Comparison of ENCODE assay signal across 10 cellular contexts in genomic region chr10:60140681-60141632, GRCh38.
DNase-seq lines count a peak whose midpoint lies in the region; ATAC-seq and TF ChIP-seq lines count a peak whose summit lies in the region.
"Had no signal": no experiment of that assay in that cellular context is flagged by ENCODE, and none has a peak within 500 bp of the region (broad histone marks: within the 10 kb centered on the region; RNA-seq: fewer than 3 reads in every experiment).

No MANE protein-coding gene starts in this region.

- H3K4me3 Mint-ChIP-seq in CD4-positive, alpha-beta memory T cell: no peak overlapping the region
- H3K4me3 Mint-ChIP-seq: dendritic cell treated with granulocyte-macrophage colony-stimulating factor and Interleukin-4, amounts not matched to agents 40 ng/mL and 50 ng/mL, for 4 days had no signal

- peak overlapping the region in 1 of 2 donors; percentile 37 for H3K4me3 ChIP-seq in muscle layer of colon (ENCODE audit: low read depth in 1 of 2, low read length in 2 of 2)
- H3K4me3 ChIP-seq in CD4-positive, alpha-beta memory T cell (ENCODE audit: low read length in 2 of 2): no peak overlapping the region

- no peaks in the 10 kb centered on the region for H3K27me3 ChIP-seq in muscle layer of colon (ENCODE audit: control insufficient read depth in 1 of 2, insufficient read depth in 2 of 2, low read length in 2 of 2)
- H3K27me3 ChIP-seq in CD4-positive, alpha-beta memory T cell (ENCODE audit: insufficient read depth, low read length): no peaks in the 10 kb centered on the region

- H3K36me3 ChIP-seq in muscle layer of colon (ENCODE audit: insufficient read depth, low read length): no peaks in the 10 kb centered on the region
- H3K36me3 ChIP-seq in CD4-positive, alpha-beta memory T cell (ENCODE audit: insufficient read depth, low read length): no peaks in the 10 kb centered on the region

- CTCF ChIA-PET in RWPE1 (lab: Yijun Ruan, JAX): interaction anchor here (0.5 to 0.6 kb wide), 2 partner anchors 64 to 900 kb away, joined by 3 to 4 read pairs; no protein-coding TSS in a partner anchor
- CTCF ChIA-PET in CD4-positive, alpha-beta memory T cell (lab: Charles Lee; ENCODE audit: partially characterized antibody): no interaction called here

- peaks cover 0 to 11% (median 7%) of the 10 kb centered on the region in 4 donors for H3K4me1 Mint-ChIP-seq in CD4-positive, alpha-beta memory T cell

- no peaks in the 10 kb centered on the region for H3K9me3 ChIP-seq in muscle layer of colon (ENCODE audit: low read length)
- no peaks in the 10 kb centered on the region for H3K9me3 ChIP-seq in CD4-positive, alpha-beta memory T cell (ENCODE audit: control insufficient read depth in 1 of 2, low read length in 2 of 2)

- ATAC-seq in GM21515 (IDR thresholded peaks at IDR 0.05; ENCODE audit: unreplicated experiment): no peak

- POLR2A ChIA-PET in RWPE1 (lab: Yijun Ruan, JAX; ENCODE audit: low non-redundant PET): no interaction called here
- POLR2A ChIA-PET in CD4-positive, alpha-beta memory T cell (lab: Charles Lee; ENCODE audit: partially characterized antibody): no interaction called here

- H3K27me3 Mint-ChIP-seq in CD4-positive, alpha-beta memory T cell: no peaks in the 10 kb centered on the region
- H3K27me3 Mint-ChIP-seq: dendritic cell treated with granulocyte-macrophage colony-stimulating factor and Interleukin-4, amounts not matched to agents 40 ng/mL and 50 ng/mL, for 4 days had no signal

- H3K9ac ChIP-seq in muscle layer of colon (ENCODE audit: low read length): no peak overlapping the region

- H3K27ac Mint-ChIP-seq in CD4-positive, alpha-beta memory T cell: no peak overlapping the region
- H3K27ac Mint-ChIP-seq: dendritic cell treated with granulocyte-macrophage colony-stimulating factor and Interleukin-4, amounts not matched to agents 40 ng/mL and 50 ng/mL, for 4 days had no signal

- H3K27ac ChIP-seq in muscle layer of colon (ENCODE audit: low read depth, low read length) (peak overlapping the region; percentile 35), RWPE1 (no peak overlapping the region)
- no peak overlapping the region for H3K27ac ChIP-seq in CD4-positive, alpha-beta memory T cell (ENCODE audit: low read depth, low read length)

- intact Hi-C loops in CD4-positive, alpha-beta memory T cell (cut with micrococcal nuclease): no loop called here

- peaks cover 0 to 2% (median 0%) of the 10 kb centered on the region in 8 donors for H3K9me3 Mint-ChIP-seq in CD4-positive, alpha-beta memory T cell
- H3K9me3 Mint-ChIP-seq: dendritic cell treated with granulocyte-macrophage colony-stimulating factor and Interleukin-4, amounts not matched to agents 40 ng/mL and 50 ng/mL, for 4 days had no signal

- H3K4me1 ChIP-seq in muscle layer of colon (ENCODE audit: insufficient read depth, low read length): peaks cover 24% of the 10 kb centered on the region
- no peaks in the 10 kb centered on the region for H3K4me1 ChIP-seq in CD4-positive, alpha-beta memory T cell (ENCODE audit: insufficient read depth, low read length)

- DNase-seq in AG20443 (ENCODE audit: low spot score) (peak; percentile 22), NCI-H187 treated with DMSO at 0.1 percent for 48 hours (lab: John Stamatoyannopoulos, UW) (peak; percentile 14), ecto neural progenitor cell (ENCODE audit: low spot score) (peak; percentile 73), amygdala (lab: John Stamatoyannopoulos, UW) (no peak), RWPE1 (ENCODE audit: low spot score) (no peak)
- DNase-seq in CD4-positive, alpha-beta memory T cell: no peak
- DNase-seq: C1 segment of cervical spinal cord had no signal

- peaks cover 13 to 36% of the 10 kb centered on the region in 2 donors for H3K36me3 Mint-ChIP-seq in CD4-positive, alpha-beta memory T cell

- TF ChIP-seq CTCF in RWPE1 (conservative IDR thresholded peaks at IDR 0.05; ENCODE audit: low read depth): no peak

Comparison
In these comparisons a context has a peak if more than half of its experiments do, and no peak if none do; other contexts are left out.
1. DNase-seq: peak in AG20443 (single experiment), NCI-H187 treated with DMSO at 0.1 percent for 48 hours (single experiment) and ecto neural progenitor cell (single experiment); none in amygdala (0 of 56), RWPE1 (single experiment) and CD4-positive, alpha-beta memory T cell (0 of 5).